16 cellular contexts compared by ENCODE assay signal in the genomic region with DNA sequence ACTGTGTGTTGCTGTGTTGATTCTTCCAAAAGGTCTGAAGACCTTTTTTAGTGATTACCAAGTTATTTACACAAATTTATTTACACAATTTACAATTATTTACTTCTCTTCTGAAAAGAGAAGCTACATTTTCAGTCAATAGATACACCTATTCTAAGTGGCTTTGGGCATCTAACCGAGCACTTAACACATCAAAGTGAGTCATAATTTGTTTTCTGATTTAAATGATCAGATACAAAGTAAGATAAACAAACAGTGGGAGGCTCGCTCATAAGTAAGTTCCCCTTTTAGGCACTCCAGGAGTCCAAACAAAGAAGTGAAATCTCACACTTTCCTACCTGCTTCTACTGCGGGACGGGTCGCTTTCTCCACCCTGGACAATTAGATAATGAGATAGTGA.
"Had no signal": no experiment of that assay in that cellular context is flagged by ENCODE, and none has a peak within 500 bp of the region (broad histone marks: within the 10 kb centered on the region; RNA-seq: fewer than 3 reads in every experiment).

No MANE protein-coding gene starts in this region.

- H3K27me3 ChIP-seq: heart left ventricle, pancreas had no signal

- H3K9me3 ChIP-seq: heart left ventricle, mucosa of descending colon, pancreas, thoracic aorta had no signal

- DNase-seq: activated CD4-positive, alpha-beta T cell treated with anti-CD3 and anti-CD28 coated beads for 1 hour; activated CD4-positive, alpha-beta T cell treated with anti-CD3 and anti-CD28 coated beads, Interleukin-2, amount 50 U/mL, for 4 hours; activated naive CD4-positive, alpha-beta T cell treated with anti-CD3 and anti-CD28 coated beads for 36 hours; activated naive CD8-positive, alpha-beta T cell treated with anti-CD3 and anti-CD28 coated beads, Interleukin-2, amount 50 U/mL, for 24 hours; activated T-cell treated with anti-CD3 and anti-CD28 coated beads for 4 hours; cerebellar nuclear complex; effector memory CD4-positive, alpha-beta T cell; naive thymus-derived CD8-positive, alpha-beta T cell; pancreas; stimulated activated CD4-positive, alpha-beta T cell treated with anti-CD3 and anti-CD28 coated beads, Interleukin-12 subunit alpha, Interleukin-12 subunit beta, amount 100 ng/mL, for 4 hours; stimulated activated CD4-positive, alpha-beta T cell treated with anti-CD3 and anti-CD28 coated beads, Interleukin-2, amount 100 ng/mL, for 24 hours had no signal

- ATAC-seq: activated naive CD8-positive, alpha-beta T cell treated with anti-CD3 and anti-CD28 coated beads, Interleukin-2, amount 50 U/mL, for 24 hours; naive thymus-derived CD8-positive, alpha-beta T cell; pancreas had no signal

- H3K27ac ChIP-seq: heart left ventricle, pancreas, thoracic aorta, VCaP had no signal

- H3K4me3 ChIP-seq: heart left ventricle, mucosa of descending colon, pancreas, thoracic aorta had no signal

- H3K36me3 ChIP-seq: heart left ventricle, pancreas, thoracic aorta had no signal

- FAIRE-seq: frontal cortex, pancreas had no signal
